In genomic region chr9:715743-716400, GRCh38 we compare ENCODE assay signal across 10 cellular contexts.
DNase-seq lines count a peak whose midpoint lies in the region; ATAC-seq and TF ChIP-seq lines count a peak whose summit lies in the region.
"Had no signal": no experiment of that assay in that cellular context is flagged by ENCODE, and none has a peak within 500 bp of the region (broad histone marks: within the 10 kb centered on the region; RNA-seq: fewer than 3 reads in every experiment).

No MANE protein-coding gene starts in this region.

- peaks cover under 1% of the 10 kb centered on the region for H3K36me3 Mint-ChIP-seq in activated naive CD8-positive, alpha-beta T cell treated with anti-CD3 and anti-CD28 coated beads for 36 hours
- peaks cover 4% of the 10 kb centered on the region for H3K36me3 Mint-ChIP-seq in T-helper 17 cell (ENCODE audit: low read depth)

- H3K27ac ChIP-seq in BLaER1 (peak overlapping the region; percentile 70), body of pancreas (peak overlapping the region in 3 of 4 donors; percentile 8 to 66 (median 49)), right atrium auricular region (peak overlapping the region; percentile 60 to 88), sigmoid colon (peak overlapping the region; percentile 75 to 90 (median 81))

- no peaks in the 10 kb centered on the region for H3K9me3 ChIP-seq in BLaER1
- no peaks in the 10 kb centered on the region for H3K9me3 ChIP-seq in body of pancreas
- H3K9me3 ChIP-seq in right atrium auricular region: no peaks in the 10 kb centered on the region
- H3K9me3 ChIP-seq in sigmoid colon: no peaks in the 10 kb centered on the region
- H3K9me3 ChIP-seq in T-helper 17 cell (ENCODE audit: control insufficient read depth, low read length, poor library complexity, severe bottlenecking): no peaks in the 10 kb centered on the region

- no peaks in the 10 kb centered on the region for H3K4me1 Mint-ChIP-seq in activated naive CD8-positive, alpha-beta T cell treated with anti-CD3 and anti-CD28 coated beads for 36 hours
- H3K4me1 Mint-ChIP-seq in T-helper 17 cell: peaks cover 3% of the 10 kb centered on the region

- H3K4me3 Mint-ChIP-seq in activated naive CD8-positive, alpha-beta T cell treated with anti-CD3 and anti-CD28 coated beads for 36 hours: no peak overlapping the region
- H3K4me3 Mint-ChIP-seq in T-helper 17 cell: no peak overlapping the region
- H3K4me3 Mint-ChIP-seq: CD4-positive, alpha-beta memory T cell had no signal

- intact Hi-C loops in body of pancreas (cut with DNase I) (no loop called here), sigmoid colon (cut with DNase I) (loop anchor here (2.0 kb wide), 1 partner anchor 21 kb away; no protein-coding TSS in a partner anchor), posterior vena cava (cut with DNase I) (no loop called here)

- H3K9me3 Mint-ChIP-seq in activated naive CD8-positive, alpha-beta T cell treated with anti-CD3 and anti-CD28 coated beads for 36 hours: no peaks in the 10 kb centered on the region
- H3K9me3 Mint-ChIP-seq: CD4-positive, alpha-beta memory T cell had no signal

- H3K27ac Mint-ChIP-seq in activated naive CD8-positive, alpha-beta T cell treated with anti-CD3 and anti-CD28 coated beads for 36 hours: no peak overlapping the region
- no peak overlapping the region for H3K27ac Mint-ChIP-seq in T-helper 17 cell
- H3K27ac Mint-ChIP-seq: CD4-positive, alpha-beta memory T cell had no signal

- peak; percentile 70 for ATAC-seq in body of pancreas
- no peak for ATAC-seq in T-helper 17 cell

- DNase-seq in body of pancreas (no peak), right atrium auricular region (ENCODE audit: low spot score) (no peak), sigmoid colon (no peak), posterior vena cava (ENCODE audit: low spot score) (no peak), erythroblast (lab: John Stamatoyannopoulos, UW) (no peak), T-helper 17 cell (no peak)
- DNase-seq in activated naive CD8-positive, alpha-beta T cell treated with anti-CD3 and anti-CD28 coated beads for 36 hours: no peak
- DNase-seq: CD4-positive, alpha-beta memory T cell; stimulated activated CD4-positive, alpha-beta T cell treated with anti-CD3 and anti-CD28 coated beads, Interleukin-4, amount 100 ng/mL, for 24 hours had no signal

- no peaks in the 10 kb centered on the region for H3K27me3 Mint-ChIP-seq in activated naive CD8-positive, alpha-beta T cell treated with anti-CD3 and anti-CD28 coated beads for 36 hours
- peaks cover 14% of the 10 kb centered on the region for H3K27me3 Mint-ChIP-seq in T-helper 17 cell

- TF ChIP-seq CTCF in body of pancreas (IDR thresholded peaks at IDR 0.05) (no peak), right atrium auricular region (IDR thresholded peaks at IDR 0.05) (no peak), sigmoid colon (IDR thresholded peaks at IDR 0.05) (no peak)

- peaks cover 23% of the 10 kb centered on the region for H4K20me1 ChIP-seq in BLaER1

- peak overlapping the region; percentile 88 for H3K4me2 ChIP-seq in BLaER1

- H3K9ac ChIP-seq in BLaER1: peak overlapping the region; percentile 77

- peak; percentile 77 to 99 (median 96) for TF ChIP-seq EP300 in sigmoid colon (IDR thresholded peaks at IDR 0.05)

- WGBS in body of pancreas, 2 donors: 16 to 33% methylated on average over 3 of the region's 3 CpGs
- 70 to 73% methylated on average over 3 of the region's 3 CpGs for WGBS in sigmoid colon, 2 donors

- TF ChIP-seq POLR2A in body of pancreas (IDR thresholded peaks at IDR 0.05) (no peak), sigmoid colon (IDR thresholded peaks at IDR 0.05) (no peak), erythroblast (IDR thresholded peaks at IDR 0.05; ENCODE audit: low read length) (no peak)

- H3K4me3 ChIP-seq in BLaER1 (peak overlapping the region; percentile 71), body of pancreas (no peak overlapping the region), right atrium auricular region (no peak overlapping the region), sigmoid colon (no peak overlapping the region)

- H3K4me1 ChIP-seq in BLaER1 (peaks cover 35% of the 10 kb centered on the region), body of pancreas (peaks cover 72% of the 10 kb centered on the region), right atrium auricular region (peaks cover 0 to 78% of the 10 kb centered on the region in 2 donors), sigmoid colon (peaks cover 0 to 93% (median 78%) of the 10 kb centered on the region in 4 donors)

- H3K27me3 ChIP-seq in BLaER1 (no peaks in the 10 kb centered on the region), body of pancreas (no peaks in the 10 kb centered on the region), right atrium auricular region (no peaks in the 10 kb centered on the region), sigmoid colon (no peaks in the 10 kb centered on the region)

- H3K36me3 ChIP-seq in BLaER1: peaks cover 29% of the 10 kb centered on the region
- peaks cover 0 to 13% of the 10 kb centered on the region in 2 donors for H3K36me3 ChIP-seq in body of pancreas (replicated peaks in 1 of 2; ENCODE audit: insufficient read depth in 1 of 2, low read depth in 2 of 2)
- H3K36me3 ChIP-seq in right atrium auricular region: peaks cover 38% of the 10 kb centered on the region
- H3K36me3 ChIP-seq in sigmoid colon: peaks cover 13 to 21% (median 14%) of the 10 kb centered on the region in 4 donors
